In genomic region chr15:96264801-96265515, GRCh38 we compare ENCODE assay signal across 12 cellular contexts.
A peak's percentile ranks its signal among the peaks of the same experiment; 100 is the strongest.
DNase-seq lines count a peak whose midpoint lies in the region; ATAC-seq, FAIRE-seq and TF ChIP-seq lines count a peak whose summit lies in the region.
"Had no signal": no experiment of that assay in that cellular context is flagged by ENCODE, and none has a peak within 500 bp of the region (broad histone marks: within the 10 kb centered on the region; RNA-seq: fewer than 3 reads in every experiment).

No MANE protein-coding gene starts in this region.

- H3K36me3 ChIP-seq in small intestine (ENCODE audit: control insufficient read depth in 2 of 2, insufficient read depth in 2 of 2, low read length in 2 of 2): no peaks in the 10 kb centered on the region

- no peaks in the 10 kb centered on the region for H3K27me3 ChIP-seq in small intestine (ENCODE audit: control insufficient read depth in 2 of 2, insufficient read depth in 2 of 2, low read length in 2 of 2)

- no peak overlapping the region for H3K4me3 ChIP-seq in small intestine (ENCODE audit: low read depth in 1 of 2, low read length in 2 of 2)

- H3K9me3 Mint-ChIP-seq in HFFc6: no peaks in the 10 kb centered on the region
- H3K9me3 Mint-ChIP-seq in T-cell: no peaks in the 10 kb centered on the region

- 19 to 43% (median 30%) methylated on average over 8 of the region's 8 CpGs for WGBS in small intestine, 3 donors

- H3K27me3 Mint-ChIP-seq in HFFc6 (ENCODE audit: insufficient read depth) (0 out of 2 replicates have a peak, but pooled peaks cover 2% of the 10 kb centered on the region), T-cell (peaks cover 0 to 3% of the 10 kb centered on the region in 2 donors)

- peaks cover 80% of the 10 kb centered on the region for H3K4me1 Mint-ChIP-seq in HFFc6 (ENCODE audit: low read depth)
- H3K4me1 Mint-ChIP-seq in T-cell: no peaks in the 10 kb centered on the region

- no peaks in the 10 kb centered on the region for H3K4me1 ChIP-seq in small intestine (ENCODE audit: control insufficient read depth in 2 of 2, insufficient read depth in 1 of 2, low read depth in 1 of 2, low read length in 1 of 2)

- no peaks in the 10 kb centered on the region for H3K9me3 ChIP-seq in small intestine (ENCODE audit: control insufficient read depth, low read depth)

- TF ChIP-seq CTCF in HFFc6 (IDR thresholded peaks at IDR 0.05): no peak

- H3K36me3 Mint-ChIP-seq in HFFc6 (ENCODE audit: low read depth) (peaks cover 38% of the 10 kb centered on the region), T-cell (no peaks in the 10 kb centered on the region)

- FAIRE-seq in small intestine (lab: Jason Lieb, UNC): no peak
- FAIRE-seq: GM18507 had no signal

- no peak overlapping the region for H3K27ac ChIP-seq in small intestine (ENCODE audit: low read depth in 1 of 2, low read length in 1 of 2)

- H3K27ac Mint-ChIP-seq in HFFc6 (peak overlapping the region; percentile 38), T-cell (no peak overlapping the region)

- CTCF ChIA-PET in T-cell (lab: Charles Lee): no interaction called here

- POLR2A ChIA-PET in T-cell (lab: Charles Lee): no interaction called here

- H3K4me3 Mint-ChIP-seq in HFFc6 (peak overlapping the region; percentile 61), T-cell (no peak overlapping the region)

- DNase-seq in HFFc6 (peak; percentile 68), islet precursor cell (peak; percentile 95), small intestine (peak; percentile 6), T-cell (no peak)
- DNase-seq: erythroblast, NCI-H524, right cardiac atrium had no signal

- peak; percentile 81 for ATAC-seq in SK-N-SH treated with all-trans-retinoic acid at 6 μM for 48 hours
- no peak for ATAC-seq in GM19397 (IDR thresholded peaks at IDR 0.05; ENCODE audit: unreplicated experiment)
- ATAC-seq in T-cell (replicated peaks in 1 of 4): no peak
- ATAC-seq in HG02840 (IDR thresholded peaks at IDR 0.05; ENCODE audit: low FRiP score, unreplicated experiment): no peak
- ATAC-seq in GM21825 (IDR thresholded peaks at IDR 0.05; ENCODE audit: unreplicated experiment): no peak

TF ChIP-seq in SK-N-SH treated with all-trans-retinoic acid at 6 μM for 48 hours, 23 proteins besides CTCF, POLR2A, EP300 and RAD21:
- peak; percentile 80 for TF ChIP-seq ISL1 (CRISPR knock-in tag; IDR thresholded peaks at IDR 0.05)
- no peak for TF ChIP-seq ESRRG (CRISPR knock-in tag; IDR thresholded peaks at IDR 0.05)

Comparison
In these comparisons a context has a peak if more than half of its experiments do, and no peak if none do; other contexts are left out.
1. DNase-seq: peak in HFFc6 (single experiment), islet precursor cell (single experiment) and small intestine (single experiment); none in T-cell (0 of 34).